In genomic region chr5:111550282-111551020, GRCh38 we compare ENCODE assay signal across 8 cellular contexts. TPM values are rescaled to one million over a fixed set of nuclear protein-coding genes. Genes with fewer than 3 reads are reported as not detected.
DNase-seq lines count a peak whose midpoint lies in the region; ATAC-seq, FAIRE-seq and TF ChIP-seq lines count a peak whose summit lies in the region.

No MANE protein-coding gene starts in this region.

- intact Hi-C loops in OCI-LY7 (cut with micrococcal nuclease; ENCODE audit: unreplicated experiment), result loop anchor here (1.0 to 10.0 kb wide), 4 partner anchors 134 to 597 kb away; no protein-coding TSS in a partner anchor

- POLR2A ChIA-PET in OCI-LY7 (lab: Charles Lee), result interaction anchor here (0.6 kb wide), 2 partner anchors 132 to 230 kb away, joined by 3 read pairs; no protein-coding TSS in a partner anchor

- CTCF ChIA-PET in OCI-LY7 (lab: Charles Lee; ENCODE audit: unreplicated experiment), result interaction anchor here (0.5 to 0.6 kb wide), 3 partner anchors 250 to 609 kb away, joined by 3 to 6 read pairs (median 3); no protein-coding TSS in a partner anchor

- H3K27me3 Mint-ChIP-seq in nephron (ENCODE audit: low read depth), result no peaks in the 10 kb centered on the region

- peak; percentile 65 for FAIRE-seq in HTR-8/SVneo (lab: Jason Lieb, UNC)

- no peaks in the 10 kb centered on the region for H3K79me2 ChIP-seq in OCI-LY7 (ENCODE audit: insufficient read depth, low read depth, low read length)

- no TSS peak for BruUV-seq in OCI-LY7 (replicated peaks; lab: Mats Ljungman, UMichigan)

- no peaks in the 10 kb centered on the region for H3K36me3 ChIP-seq in OCI-LY7 (ENCODE audit: insufficient read depth, low read length)

- DNase-seq in DMS 273 treated with DMSO at 0.1 percent for 48 hours (lab: John Stamatoyannopoulos, UW) (peak; percentile 56), HTR-8/SVneo (ENCODE audit: insufficient read length, low spot score) (peak; percentile 83), OCI-LY7 (ENCODE audit: low spot score) (peak; percentile 85), activated T-cell treated with anti-CD3 and anti-CD28 coated beads for 4 hours (peak; percentile 71), fibroblast of gingiva (ENCODE audit: low read depth) (peak; percentile 94)
- peak; percentile 45 for DNase-seq in stimulated activated naive CD4-positive, alpha-beta T cell treated with Interleukin-2 at 50 U/mL for 16 hours (lab: John Stamatoyannopoulos, UW)

- H3K36me3 Mint-ChIP-seq in nephron (ENCODE audit: low read depth), result no peaks in the 10 kb centered on the region

- no peak overlapping the region for H3K4me3 Mint-ChIP-seq in nephron

- peaks cover 3% of the 10 kb centered on the region for H3K9me3 Mint-ChIP-seq in nephron

- TF ChIP-seq CTCF in OCI-LY7 (conservative IDR thresholded peaks at IDR 0.05; ENCODE audit: low read length) (peak; percentile 87), nephron (IDR thresholded peaks at IDR 0.05; ENCODE audit: unreplicated experiment in 3 of 3) (peak; percentile 64 to 69 (median 69))

- H3K4me1 ChIP-seq in OCI-LY7 (ENCODE audit: insufficient read depth, low read length, poor library complexity, severe bottlenecking), result peaks cover 6% of the 10 kb centered on the region

- H3K4me2 ChIP-seq in OCI-LY7 (ENCODE audit: low read length), result peak overlapping the region; percentile 23; the same call in 1 of the 2 replicates

- H3K9me2 ChIP-seq in OCI-LY7 (ENCODE audit: insufficient read depth, low read length), result no peaks in the 10 kb centered on the region

- H3K9me3 ChIP-seq in OCI-LY7 (ENCODE audit: low read length), result no peaks in the 10 kb centered on the region

- ATAC-seq in GM21423 (IDR thresholded peaks at IDR 0.05; ENCODE audit: unreplicated experiment), result peak; percentile 93

- peaks cover 32% of the 10 kb centered on the region for H3K4me1 Mint-ChIP-seq in nephron

- H3K27ac Mint-ChIP-seq in nephron, result peak overlapping the region; percentile 22 to 90 (median 78)

- H4K20me1 ChIP-seq in OCI-LY7 (ENCODE audit: insufficient read depth, low read length), result no peaks in the 10 kb centered on the region

- no peak overlapping the region for H3K27ac ChIP-seq in OCI-LY7 (ENCODE audit: low read depth, low read length, poor library complexity, severe bottlenecking)

- peak overlapping the region; percentile 58; the same call in 1 of the 2 replicates for H2AFZ ChIP-seq in OCI-LY7 (ENCODE audit: low read length)

- no peak overlapping the region for H3K4me3 ChIP-seq in OCI-LY7 (ENCODE audit: low read depth, low read length, poor library complexity, severe bottlenecking)

RNA-seq across cellular contexts. Expression of gene STARD4, which starts 38.1 kb away (rescaled TPM):
- 28.1 and 30.4 TPM in 2 replicates for total RNA-seq in OCI-LY7 (2014; rRNA removed; shearing (Covaris generic))
- 37.3 and 43.8 TPM in 2 replicates for total RNA-seq in OCI-LY7 (2022)
